ENCODE assay signal across 8 cellular contexts in the genomic region with DNA sequence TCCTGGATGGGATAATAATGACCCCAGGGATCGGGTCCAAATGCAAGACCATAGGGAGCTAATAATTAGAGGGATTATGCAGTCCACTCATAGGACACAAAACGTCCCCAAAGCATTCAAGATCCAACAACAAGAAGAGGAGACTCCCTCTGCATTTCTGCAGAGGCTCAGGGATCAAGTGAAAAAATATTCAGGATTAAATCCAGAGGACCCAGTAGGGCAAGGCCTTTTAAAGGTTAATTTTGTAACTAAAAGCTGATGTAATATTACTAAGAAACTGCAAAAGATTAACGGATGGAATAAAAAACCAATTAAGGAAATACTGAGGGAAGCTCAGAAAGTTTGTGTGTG. TPM values are rescaled to one million over a fixed set of nuclear protein-coding genes. Genes with fewer than 3 reads are reported as not detected.
A peak's percentile ranks its signal among the peaks of the same experiment; 100 is the strongest.
DNase-seq lines count a peak whose midpoint lies in the region; ATAC-seq and TF ChIP-seq lines count a peak whose summit lies in the region.

No MANE protein-coding gene starts in this region.

- peak overlapping the region; percentile 10 for H2BK120ac ChIP-seq in trophoblast cell (ENCODE audit: insufficient read depth, low read length, poor library complexity)

- H4K91ac ChIP-seq in trophoblast cell (ENCODE audit: low read depth, low read length): no peak overlapping the region

- H3K9ac ChIP-seq in DND-41 (ENCODE audit: low read depth, low read length): peak overlapping the region; percentile 96
- H3K9ac ChIP-seq in OCI-LY1 (ENCODE audit: low read length): peak overlapping the region; percentile 72
- H3K9ac ChIP-seq in endocrine pancreas (ENCODE audit: control insufficient read depth, insufficient read depth, low read length): no peak overlapping the region
- H3K9ac ChIP-seq in trophoblast cell (ENCODE audit: low read length): no peak overlapping the region

- H3K9me3 ChIP-seq in DND-41 (ENCODE audit: insufficient read depth, low read length, severe bottlenecking): no peaks in the 10 kb centered on the region
- no peaks in the 10 kb centered on the region for H3K9me3 ChIP-seq in OCI-LY1 (ENCODE audit: low read length)
- H3K9me3 ChIP-seq in endocrine pancreas (ENCODE audit: control insufficient read depth, low read length): no peaks in the 10 kb centered on the region
- peaks cover 2% of the 10 kb centered on the region for H3K9me3 ChIP-seq in trophoblast cell (ENCODE audit: insufficient read depth, low read depth, low read length)

- H3K36me3 ChIP-seq in DND-41 (ENCODE audit: insufficient read depth, low read length) (no peaks in the 10 kb centered on the region), OCI-LY1 (ENCODE audit: insufficient read depth, low read length) (no peaks in the 10 kb centered on the region), endocrine pancreas (ENCODE audit: control insufficient read depth, insufficient read depth, low read length) (no peaks in the 10 kb centered on the region), trophoblast cell (ENCODE audit: control insufficient read depth in 1 of 2, insufficient read depth in 2 of 2, low read length in 2 of 2) (no peaks in the 10 kb centered on the region)

- H4K12ac ChIP-seq in trophoblast cell (ENCODE audit: low read depth, low read length): no peak overlapping the region

- H2BK5ac ChIP-seq in trophoblast cell (ENCODE audit: low read depth, low read length, poor library complexity): no peak overlapping the region

- H3K4me3 ChIP-seq in DND-41 (ENCODE audit: low read depth in 1 of 2, low read length in 2 of 2) (peak overlapping the region in 1 of 2 experiments; percentile 74; a peak in 2 of 4 replicates), OCI-LY1 (ENCODE audit: low read depth, low read length, poor library complexity, severe bottlenecking) (peak overlapping the region; percentile 83), endocrine pancreas (ENCODE audit: control insufficient read depth, insufficient read depth, low read length) (peak overlapping the region; percentile 67), trophoblast cell (ENCODE audit: low read depth, low read length) (no peak overlapping the region)

- H4K20me1 ChIP-seq in DND-41 (ENCODE audit: insufficient read depth, low read length) (no peaks in the 10 kb centered on the region), OCI-LY1 (ENCODE audit: insufficient read depth, low read length) (no peaks in the 10 kb centered on the region)

- H2AK5ac ChIP-seq in trophoblast cell (ENCODE audit: low read length): no peak overlapping the region

- no peaks in the 10 kb centered on the region for H3K9me2 ChIP-seq in OCI-LY1 (ENCODE audit: low read depth, low read length)

- H3K14ac ChIP-seq in trophoblast cell (ENCODE audit: low read length): no peak overlapping the region

- H2AFZ ChIP-seq in DND-41 (ENCODE audit: low read depth, low read length): 0 out of 2 replicates have a peak overlapping the region, but pooled peaks have one; percentile 8
- H2AFZ ChIP-seq in OCI-LY1 (ENCODE audit: low read length): no peak overlapping the region
- H2AFZ ChIP-seq in trophoblast cell (ENCODE audit: insufficient read depth, low read length, poor library complexity): no peak overlapping the region

- peaks cover 3% of the 10 kb centered on the region for H3K79me1 ChIP-seq in trophoblast cell (ENCODE audit: low read length)

- no peak overlapping the region for H4K8ac ChIP-seq in trophoblast cell (ENCODE audit: low read depth, low read length)

- ATAC-seq in DND-41 (ENCODE audit: insufficient read depth, low read depth): no peak; the same call in 1 of the 3 replicates
- no peak for ATAC-seq in HG02763 (IDR thresholded peaks at IDR 0.05; ENCODE audit: unreplicated experiment)

- no peaks in the 10 kb centered on the region for H3K27me3 ChIP-seq in DND-41 (ENCODE audit: insufficient read depth, low read length, poor library complexity)
- no peaks in the 10 kb centered on the region for H3K27me3 ChIP-seq in OCI-LY1 (ENCODE audit: insufficient read depth, low read length)
- H3K27me3 ChIP-seq in endocrine pancreas (ENCODE audit: control insufficient read depth, insufficient read depth, low read length): no peaks in the 10 kb centered on the region
- H3K27me3 ChIP-seq in trophoblast cell (ENCODE audit: insufficient read depth, low read length): no peaks in the 10 kb centered on the region

- no peak overlapping the region for H3K18ac ChIP-seq in trophoblast cell (ENCODE audit: low read length)

- no peaks in the 10 kb centered on the region for H3F3A ChIP-seq in OCI-LY1 (ENCODE audit: insufficient read depth, low read length)

- WGBS in trophoblast cell (ENCODE audit: extremely low coverage, insufficient coverage, insufficient read length): no CpG with 5 or more reads among the region's 3 CpGs

- peak overlapping the region; percentile 70 for H3K4me2 ChIP-seq in DND-41 (ENCODE audit: insufficient read depth, low read length)
- H3K4me2 ChIP-seq in OCI-LY1 (ENCODE audit: low read length): peak overlapping the region; percentile 92
- peak overlapping the region; percentile 45 for H3K4me2 ChIP-seq in trophoblast cell (ENCODE audit: low read length)

- no peak overlapping the region for H2BK12ac ChIP-seq in trophoblast cell (ENCODE audit: low read length)

- no peak for DNase-seq in DND-41
- no peak for DNase-seq in trophoblast cell
- DNase-seq in NCI-H2227 (lab: John Stamatoyannopoulos, UW; ENCODE audit: unreplicated experiment): no peak
- DNase-seq in iPS-NIHi7 (ENCODE audit: extremely low spot score): no peak
- no peak for DNase-seq in MV-4-11 (lab: John Stamatoyannopoulos, UW)

- H3K4me1 ChIP-seq in DND-41 (ENCODE audit: insufficient read depth, low read length): peaks cover 32% of the 10 kb centered on the region
- H3K4me1 ChIP-seq in OCI-LY1 (ENCODE audit: insufficient read depth, low read length, severe bottlenecking): peaks cover 35% of the 10 kb centered on the region
- H3K4me1 ChIP-seq in endocrine pancreas (ENCODE audit: control insufficient read depth, insufficient read depth, low read length): peaks cover 17% of the 10 kb centered on the region
- H3K4me1 ChIP-seq in trophoblast cell (ENCODE audit: control insufficient read depth in 1 of 2, insufficient read depth in 2 of 2, low read length in 2 of 2): peaks cover 5 to 12% of the 10 kb centered on the region in 2 experiments

- no peak overlapping the region for H3K4ac ChIP-seq in trophoblast cell (ENCODE audit: low read depth, low read length)

- peak overlapping the region; percentile 100 for H3K27ac ChIP-seq in DND-41 (ENCODE audit: low read length)
- H3K27ac ChIP-seq in OCI-LY1 (ENCODE audit: low read depth, low read length, poor library complexity, severe bottlenecking): peak overlapping the region; percentile 98
- peak overlapping the region; percentile 28 for H3K27ac ChIP-seq in trophoblast cell (ENCODE audit: low read depth, low read length)

- no peak for TF ChIP-seq CTCF in DND-41 (IDR thresholded peaks at IDR 0.05; ENCODE audit: borderline replicate concordance, extremely low read depth, low read length, poor library complexity, severe bottlenecking)
- TF ChIP-seq CTCF in OCI-LY1 (IDR thresholded peaks at IDR 0.05; ENCODE audit: low read length): no peak

- H3K79me2 ChIP-seq in DND-41 (ENCODE audit: insufficient read depth, low read length) (peaks cover 20% of the 10 kb centered on the region), OCI-LY1 (ENCODE audit: insufficient read depth, low read length) (no peaks in the 10 kb centered on the region), trophoblast cell (ENCODE audit: control insufficient read depth, insufficient read depth, low read length, poor library complexity) (no peaks in the 10 kb centered on the region)

- no peak overlapping the region for H3K23ac ChIP-seq in trophoblast cell (ENCODE audit: low read length)

RNA-seq across cellular contexts. Expression of gene HLA-A, which starts 22.2 kb away (rescaled TPM):
- 12.3 and 12.5 TPM in 2 replicates for polyA plus RNA-seq in trophoblast cell (2013)

Comparison
In these comparisons a context has a peak if more than half of its experiments do, and no peak if none do; other contexts are left out.
1. H3K27ac ChIP-seq: peak in every context shown above with its lines; median percentile 100 in DND-41; 98 in OCI-LY1; 28 in trophoblast cell.
2. H3K9ac ChIP-seq: peak in DND-41 (single experiment) and OCI-LY1 (single experiment); none in endocrine pancreas (single experiment) and trophoblast cell (single experiment).
3. Peak in every context shown above with its lines, with median percentiles within 50 percentile points of each other: H3K4me2 ChIP-seq.